Comparison of ENCODE assay signal across 15 cellular contexts in genomic region chr12:123912415-123913385, GRCh38. TPM values are rescaled to one million over a fixed set of nuclear protein-coding genes. Genes with fewer than 3 reads are reported as not detected.
DNase-seq lines count a peak whose midpoint lies in the region; ATAC-seq, FAIRE-seq and TF ChIP-seq lines count a peak whose summit lies in the region.
"Had no signal": no experiment of that assay in that cellular context is flagged by ENCODE, and none has a peak within 500 bp of the region (broad histone marks: within the 10 kb centered on the region; RNA-seq: fewer than 3 reads in every experiment).

No MANE protein-coding gene starts in this region.

- H3K4me3 ChIP-seq in HepG2 (replicated peaks in 1 of 3; ENCODE audit: insufficient read depth in 1 of 3, low read depth in 2 of 3, low read length in 3 of 3): no peak overlapping the region
- H3K4me3 ChIP-seq in right lobe of liver: no peak overlapping the region
- no peak overlapping the region for H3K4me3 ChIP-seq in GM12878
- no peak overlapping the region for H3K4me3 ChIP-seq in testis
- H3K4me3 ChIP-seq: SJSA1 had no signal

- TF ChIP-seq CTCF in HepG2 (CRISPR knock-in tag; IDR thresholded peaks at IDR 0.05) (no peak), right lobe of liver (IDR thresholded peaks at IDR 0.05) (no peak), GM12878 (IDR thresholded peaks at IDR 0.05 in 2 of 3, conservative IDR thresholded peaks at IDR 0.05 in 1 of 3; ENCODE audit: control insufficient read depth in 2 of 3, extremely low read depth in 1 of 3, insufficient read depth in 1 of 3, low read depth in 3 of 3, low read length in 3 of 3) (no peak), testis (IDR thresholded peaks at IDR 0.05) (no peak)

- H3K79me2 ChIP-seq in HepG2 (ENCODE audit: insufficient read depth, low read length): no peaks in the 10 kb centered on the region
- H3K79me2 ChIP-seq in GM12878 (ENCODE audit: control insufficient read depth, insufficient read depth, low read length): no peaks in the 10 kb centered on the region

- ATAC-seq in HepG2 (peak; percentile 12; the same call in 1 of the 3 replicates), right lobe of liver (no peak), GM12878 (peak; percentile 32), HG02840 (IDR thresholded peaks at IDR 0.05; ENCODE audit: low FRiP score, unreplicated experiment) (no peak), HG03520 (IDR thresholded peaks at IDR 0.05; ENCODE audit: unreplicated experiment) (no peak)
- ATAC-seq: CD8-positive, alpha-beta T cell; esophagus mucosa; stimulated activated naive CD8-positive, alpha-beta T cell treated with anti-CD3 and anti-CD28 coated beads, Interleukin-15, amount 100 ng/mL, for 72 hours had no signal

- DNase-seq in HepG2 (ENCODE audit: low spot score) (peak; percentile 40), right lobe of liver (no peak), NCI-H146 treated with DMSO at 0.1 percent for 48 hours (lab: John Stamatoyannopoulos, UW; ENCODE audit: unreplicated experiment) (peak; percentile 20), GM12878 (ENCODE audit: low read depth, low spot score) (no peak), AG20443 (ENCODE audit: low spot score) (no peak), testis (no peak)
- DNase-seq: activated CD4-positive, alpha-beta T cell treated with anti-CD3 and anti-CD28 coated beads for 4 hours; activated gamma-delta T cell treated with Interleukin-2 at 50 U/mL for 16 hours; CD8-positive, alpha-beta T cell; stimulated activated CD4-positive, alpha-beta T cell treated with anti-CD3 and anti-CD28 coated beads, Interleukin-4, amount 100 ng/mL, for 1 hour had no signal

- WGBS in HepG2 (ENCODE audit: low lambda C conversion rate): 56% methylated on average over 24 of the region's 25 CpGs
- WGBS in right lobe of liver (ENCODE audit: insufficient coverage, low coverage, low lambda C conversion rate, missing lambda C conversion rate): 69% methylated on average over 13 of the region's 25 CpGs
- 65% methylated on average over 24 of the region's 25 CpGs for WGBS in GM12878 (ENCODE audit: insufficient coverage, insufficient replicate concordance, low lambda C conversion rate, missing lambda C conversion rate)
- 86 to 91% methylated on average over 24 to 25 of the region's 25 CpGs for whole genome bisulfite sequencing in testis, 2 donors

- H3K27ac ChIP-seq in HepG2 (ENCODE audit: extremely low read length, insufficient read depth, low read length) (no peak overlapping the region), right lobe of liver (no peak overlapping the region), GM12878 (ENCODE audit: control insufficient read depth, insufficient read depth) (no peak overlapping the region), testis (no peak overlapping the region)
- H3K27ac ChIP-seq: SJSA1 had no signal

- no TSS peak for BruUV-seq in HepG2 (replicated peaks; lab: Mats Ljungman, UMichigan)
- BruUV-seq in GM12878 (replicated peaks; lab: Mats Ljungman, UMichigan): no TSS peak

- FAIRE-seq in HepG2 (lab: Jason Lieb, UNC): no peak
- FAIRE-seq in GM12878 (lab: Jason Lieb, UNC): no peak

- TF ChIP-seq RAD21 in HepG2 (CRISPR knock-in tag; IDR thresholded peaks at IDR 0.05) (no peak), GM12878 (IDR thresholded peaks at IDR 0.05; ENCODE audit: insufficient read depth, low read depth, low read length) (no peak)

- H3K4me1 ChIP-seq in HepG2 (ENCODE audit: insufficient read depth, low read length) (peaks cover 10% of the 10 kb centered on the region), right lobe of liver (no peaks in the 10 kb centered on the region), GM12878 (ENCODE audit: control insufficient read depth, insufficient read depth, low read length) (no peaks in the 10 kb centered on the region), testis (no peaks in the 10 kb centered on the region)
- H3K4me1 ChIP-seq: SJSA1 had no signal

- H3K27me3 ChIP-seq in HepG2 (ENCODE audit: control insufficient read depth in 1 of 2, insufficient read depth in 2 of 2, low read length in 2 of 2) (peaks cover 0 to 6% of the 10 kb centered on the region in 2 experiments; a peak in 2 of 5 replicates), right lobe of liver (no peaks in the 10 kb centered on the region), GM12878 (replicated peaks in 1 of 2; ENCODE audit: control insufficient read depth in 2 of 2, insufficient read depth in 2 of 2, low read length in 1 of 2) (no peaks in the 10 kb centered on the region; a peak in 1 of 4 replicates), testis (no peaks in the 10 kb centered on the region)
- H3K27me3 ChIP-seq: SJSA1 had no signal

- no peak overlapping the region for H2AFZ ChIP-seq in HepG2 (ENCODE audit: low read length)
- H2AFZ ChIP-seq in GM12878 (ENCODE audit: control insufficient read depth, low read depth, low read length): no peak overlapping the region

- H3K9me3 ChIP-seq in HepG2 (ENCODE audit: low read length): no peaks in the 10 kb centered on the region
- H3K9me3 ChIP-seq in right lobe of liver: no peaks in the 10 kb centered on the region
- H3K9me3 ChIP-seq in GM12878 (replicated peaks; ENCODE audit: control insufficient read depth, insufficient read depth, low read length): no peaks in the 10 kb centered on the region
- no peaks in the 10 kb centered on the region for H3K9me3 ChIP-seq in testis
- H3K9me3 ChIP-seq: SJSA1 had no signal

- no peak for TF ChIP-seq POLR2A in HepG2 (IDR thresholded peaks at IDR 0.05; ENCODE audit: insufficient read depth in 1 of 2, low read depth in 2 of 2, low read length in 2 of 2)
- no peak for TF ChIP-seq POLR2A in right lobe of liver (IDR thresholded peaks at IDR 0.05)
- no peak for TF ChIP-seq POLR2A in GM12878 (IDR thresholded peaks at IDR 0.05; ENCODE audit: low read depth, low read length)
- no peak for TF ChIP-seq POLR2A in testis (IDR thresholded peaks at IDR 0.05)

- H3K9ac ChIP-seq in HepG2 (ENCODE audit: insufficient read depth, low read depth, low read length) (no peak overlapping the region), GM12878 (ENCODE audit: control insufficient read depth, insufficient read depth, low read length) (no peak overlapping the region)

- no peaks in the 10 kb centered on the region for H4K20me1 ChIP-seq in HepG2 (ENCODE audit: insufficient read depth, low read length)
- no peaks in the 10 kb centered on the region for H4K20me1 ChIP-seq in GM12878 (ENCODE audit: control insufficient read depth, insufficient read depth)

- no peak overlapping the region for H3K4me2 ChIP-seq in HepG2 (ENCODE audit: low read depth, low read length)
- H3K4me2 ChIP-seq in GM12878 (ENCODE audit: control insufficient read depth, insufficient read depth): no peak overlapping the region

- TF ChIP-seq EP300 in HepG2 (IDR thresholded peaks at IDR 0.05; ENCODE audit: low read depth in 2 of 2, low read length in 2 of 2): no peak
- no peak for TF ChIP-seq EP300 in HepG2 (CRISPR knock-in tag; IDR thresholded peaks at IDR 0.05; ENCODE audit: borderline replicate concordance)
- no peak for TF ChIP-seq EP300 in GM12878 (IDR thresholded peaks at IDR 0.05; ENCODE audit: borderline replicate concordance in 1 of 2, control insufficient read depth in 1 of 2, low read depth in 2 of 2, low read length in 2 of 2)

- intact Hi-C loops in HepG2 (cut with micrococcal nuclease; ENCODE audit: unreplicated experiment): no loop called here
- intact Hi-C loops in right lobe of liver (cut with DNase I): no loop called here
- intact Hi-C loops in GM12878 (cut with micrococcal nuclease; ENCODE audit: unreplicated experiment): no loop called here
- intact Hi-C loops in testis (cut with DNase I; ENCODE audit: low total_unique reads): no loop called here

- in situ Hi-C loops in HepG2 (cut with HindIII; ENCODE audit: extremely low pct_ligation_motif_present, low pct_unique_long_range_greater_than_20kb): no loop called here
- in situ Hi-C loops in GM12878 (cut with MboI): no loop called here

- CTCF ChIA-PET in HepG2 (lab: Yijun Ruan, JAX; ENCODE audit: low intra/inter-chr PET ratio, low total read pairs): no interaction called here
- CTCF ChIA-PET in GM12878 (lab: Yijun Ruan, JAX): interaction anchor here (0.5 to 1.5 kb wide), 2 partner anchors 7 to 25 kb away, joined by 3 read pairs; no protein-coding TSS in a partner anchor

- no peaks in the 10 kb centered on the region for H3K36me3 ChIP-seq in HepG2 (replicated peaks in 1 of 2; ENCODE audit: control insufficient read depth in 1 of 2, insufficient read depth in 2 of 2, low read length in 2 of 2)
- H3K36me3 ChIP-seq in right lobe of liver: no peaks in the 10 kb centered on the region
- H3K36me3 ChIP-seq in GM12878 (ENCODE audit: control insufficient read depth in 2 of 2, insufficient read depth in 2 of 2, low read length in 1 of 2): no peaks in the 10 kb centered on the region
- no peaks in the 10 kb centered on the region for H3K36me3 ChIP-seq in testis (ENCODE audit: low read depth, missing control alignments)
- H3K36me3 ChIP-seq: SJSA1 had no signal

- POLR2A ChIA-PET in HepG2 (lab: Yijun Ruan, JAX) (no interaction called here), GM12878 (lab: Charles Lee) (interaction anchor here (0.8 kb wide), 1 partner anchor 74 kb away, joined by 3 read pairs; no protein-coding TSS in a partner anchor)

- SMC1A ChIA-PET in GM12878 (lab: Charles Lee; ENCODE audit: uncharacterized antibody, unreplicated experiment): interaction anchor here (0.8 kb wide), 1 partner anchor 25 kb away, joined by 3 read pairs; no protein-coding TSS in a partner anchor

- RAD21 ChIA-PET in GM12878 (lab: Charles Lee; ENCODE audit: unreplicated experiment): no interaction called here

RNA-seq across cellular contexts. Expression of gene CCDC92, which starts 59.9 kb away (rescaled TPM):
- total RNA-seq in HepG2 (2016; rRNA removed; fragmentation: Illumina TruSeq; extraction: Trizol): 4.6 and 5.4 TPM in 2 replicates
- total RNA-seq in HepG2 (2016; cell fraction: cytosol; rRNA removed; fragmentation: Illumina TruSeq; extraction: Trizol; ENCODE audit: low read depth): 6.8 and 8.3 TPM in 2 replicates
- 3.3 and 3.9 TPM in 2 replicates for total RNA-seq in HepG2 (2016; cell fraction: insoluble cytoplasmic fraction; rRNA removed; fragmentation: Illumina TruSeq; extraction: Trizol)
- total RNA-seq in HepG2 (2016; cell fraction: membrane; rRNA removed; fragmentation: Illumina TruSeq; extraction: Trizol): 15.8 and 17.8 TPM in 2 replicates
- 5.2 and 5.7 TPM in 2 replicates for total RNA-seq in HepG2 (2016; cell fraction: nucleus; rRNA removed; fragmentation: Illumina TruSeq; extraction: Trizol)
- 14.7 and 17.0 TPM in 2 replicates for polyA plus RNA-seq in HepG2 (2011; rRNA removed)
- 12.2 and 12.3 TPM in 2 replicates for polyA plus RNA-seq in HepG2 (2011; cell fraction: cytosol; rRNA removed)
- 19.1 and 22.3 TPM in 2 replicates for polyA plus RNA-seq in HepG2 (2011; cell fraction: nucleus; rRNA removed)
- polyA plus RNA-seq in HepG2 (2012): 19.7 and 20.6 TPM in 2 replicates
- 46.0 and 49.0 TPM in 2 replicates for polyA plus RNA-seq in HepG2 (2016; cell fraction: cytosol; fragmentation: Illumina TruSeq; extraction: Trizol; ENCODE audit: low read depth)
- 12.2 and 19.6 TPM in 2 replicates for polyA plus RNA-seq in HepG2 (2016; cell fraction: insoluble cytoplasmic fraction; fragmentation: Illumina TruSeq; extraction: Trizol; ENCODE audit: low read depth)
- 66.4 and 70.7 TPM in 2 replicates for polyA plus RNA-seq in HepG2 (2016; cell fraction: membrane; fragmentation: Illumina TruSeq; extraction: Trizol; ENCODE audit: low read depth)
- 21.7 and 23.0 TPM in 2 replicates for polyA plus RNA-seq in HepG2 (2016; cell fraction: nucleus; fragmentation: Illumina TruSeq; extraction: Trizol; ENCODE audit: insufficient read depth, low read depth)
- 4.1 and 12.5 TPM in 2 replicates for polyA minus RNA-seq in HepG2 (2011; rRNA and poly(A)+ RNA removed; ENCODE audit: low replicate concordance)
- polyA minus RNA-seq in HepG2 (2011; cell fraction: cytosol; rRNA and poly(A)+ RNA removed): 4.6 and 5.2 TPM in 2 replicates
- 14.3 and 19.6 TPM in 2 replicates for polyA minus RNA-seq in HepG2 (2011; cell fraction: nucleus; rRNA and poly(A)+ RNA removed)
- total RNA-seq in right lobe of liver: 10 to 100 TPM; 12.5 to 17.5 (median 16.1) TPM
- 2.6 and 2.7 TPM in 2 replicates for total RNA-seq in GM12878 (2013; cell fraction: nucleolus; rRNA removed)
- 2.9 and 4.8 TPM in 2 replicates for total RNA-seq in GM12878 (2014; rRNA removed)
- 3.5 and 3.7 TPM in 2 replicates for total RNA-seq in GM12878 (2014; rRNA removed; fragmentation: Illumina TruSeq; extraction: Trizol)
- total RNA-seq in GM12878 (2021): 11.8 and 12.8 TPM in 2 replicates
- 4.2 TPM for polyA plus RNA-seq in GM12878 (2011; ENCODE audit: low read depth)
- 0.61 and 0.96 TPM in 2 replicates for polyA plus RNA-seq in GM12878 (2011; rRNA removed)
- polyA plus RNA-seq in GM12878 (2011; cell fraction: cytosol; rRNA removed): 0.47 and 0.69 TPM in 2 replicates
- polyA plus RNA-seq in GM12878 (2011; cell fraction: nucleus; rRNA removed): 2.0 and 2.1 TPM in 2 replicates
- polyA plus RNA-seq in GM12878 (2012): 6.1 and 6.7 TPM in 2 replicates
- polyA plus RNA-seq in GM12878 (2014; fragmentation: Illumina TruSeq; extraction: Trizol): 2.6 and 7.1 TPM in 2 replicates
- polyA plus RNA-seq in GM12878 (2014; fragmentation: Nextera tagmentation; extraction: Ambion mirVana): under 1 TPM; 0.53 to 0.82 TPM
- 9.5 and 10.6 TPM in 2 replicates for polyA plus RNA-seq in GM12878 (2014; rRNA removed)
- polyA plus RNA-seq in GM12878 (2016; fragmentation: Nextera tagmentation; extraction: Ambion mirVana): 1 to 10 TPM; 2.2 to 6.6 TPM
- polyA minus RNA-seq in GM12878 (2011; rRNA and poly(A)+ RNA removed): 0.44 and 0.46 TPM in 2 replicates
- polyA minus RNA-seq in GM12878 (2011; cell fraction: cytosol; rRNA and poly(A)+ RNA removed): 1.2 TPM in 1 of 2 replicates, not detected in the other
- polyA minus RNA-seq in GM12878 (2011; cell fraction: nucleus; rRNA and poly(A)+ RNA removed): 1.2 and 3.5 TPM in 2 replicates
- total RNA-seq in testis: 10 to 100 TPM; 63.6 to 79.1 TPM
- 140 TPM for polyA plus RNA-seq in testis (ENCODE audit: insufficient read depth, low read depth, low replicate concordance)

Comparison
In these comparisons a context has a peak if more than half of its experiments do, and no peak if none do; other contexts are left out.
1. ATAC-seq: peak in HepG2 (single experiment) and GM12878 (single experiment); none in right lobe of liver (0 of 4), HG02840 (single experiment) and HG03520 (single experiment).
2. DNase-seq: peak in HepG2 (single experiment) and NCI-H146 treated with DMSO at 0.1 percent for 48 hours (single experiment); none in right lobe of liver (0 of 3), GM12878 (single experiment), AG20443 (single experiment) and testis (single experiment).